In genomic region chr1:45843474-45843905, GRCh38 we compare ENCODE assay signal across 9 cellular contexts. TPM values are rescaled to one million over a fixed set of nuclear protein-coding genes. Genes with fewer than 3 reads are reported as not detected.
DNase-seq lines count a peak whose midpoint lies in the region; ATAC-seq, FAIRE-seq and TF ChIP-seq lines count a peak whose summit lies in the region.
"Had no signal": no experiment of that assay in that cellular context is flagged by ENCODE, and none has a peak within 500 bp of the region (broad histone marks: within the 10 kb centered on the region; RNA-seq: fewer than 3 reads in every experiment).

No MANE protein-coding gene starts in this region.

- DNase-seq in activated naive CD4-positive, alpha-beta T cell treated with anti-CD3 and anti-CD28 coated beads, Interleukin-2, amount 10 ng/mL, durations not matched to agents 7 days and 5 days: no peak
- no peak for DNase-seq in activated naive CD4-positive, alpha-beta T cell treated with anti-CD3 and anti-CD28 coated beads for 36 hours
- peak; percentile 60 for DNase-seq in RKO (ENCODE audit: low spot score)
- DNase-seq in endothelial cell of umbilical vein (ENCODE audit: low read depth, low spot score): peak; percentile 54
- DNase-seq in stimulated activated effector memory CD8-positive, alpha-beta T cell treated with anti-CD3 and anti-CD28 coated beads, Interleukin-12 subunit alpha, Interleukin-12 subunit beta, amount 100 ng/mL, for 72 hours (ENCODE audit: low spot score in 2 of 2): no peak
- DNase-seq in tibial artery: no peak
- no peak for DNase-seq in NCI-H69 (lab: John Stamatoyannopoulos, UW)

- CTCF ChIA-PET in activated naive CD4-positive, alpha-beta T cell treated with anti-CD3 and anti-CD28 coated beads, Interleukin-2, amount 10 ng/mL, durations not matched to agents 7 days and 5 days (lab: Charles Lee): interaction anchor here (0.6 to 2.5 kb wide), 5 partner anchors 11 to 491 kb away, joined by 3 to 9 read pairs (median 3); partner anchors contain the start of gene GPBP1L1
- CTCF ChIA-PET in activated naive CD4-positive, alpha-beta T cell treated with anti-CD3 and anti-CD28 coated beads for 36 hours (lab: Charles Lee): interaction anchor here (0.7 kb wide), 1 partner anchor 17 kb away, joined by 3 read pairs; no protein-coding TSS in a partner anchor
- CTCF ChIA-PET in endothelial cell of umbilical vein (lab: Charles Lee): interaction anchor here (0.5 to 1.8 kb wide), 10 partner anchors 22 to 260 kb away, joined by 3 to 8 read pairs (median 3); partner anchors contain the start of genes NASP and TMEM69

- H3K4me1 ChIP-seq in endothelial cell of umbilical vein (ENCODE audit: control insufficient read depth, extremely low read depth, insufficient read depth, low read length): peaks cover 2% of the 10 kb centered on the region
- no peaks in the 10 kb centered on the region for H3K4me1 ChIP-seq in tibial artery

- no peak overlapping the region for H2AFZ ChIP-seq in endothelial cell of umbilical vein (ENCODE audit: low read depth, low read length)

- FAIRE-seq in endothelial cell of umbilical vein (lab: Jason Lieb, UNC): peak; percentile 24
- FAIRE-seq: keratinocyte had no signal

- no peak overlapping the region for H3K4me3 ChIP-seq in endothelial cell of umbilical vein (replicated peaks in 1 of 3; ENCODE audit: insufficient read depth in 1 of 3, low read depth in 1 of 3, low read length in 3 of 3)
- H3K4me3 ChIP-seq in tibial artery: no peak overlapping the region

- H3K27ac Mint-ChIP-seq in activated naive CD4-positive, alpha-beta T cell treated with anti-CD3 and anti-CD28 coated beads, Interleukin-2, amount 10 ng/mL, durations not matched to agents 7 days and 5 days: peak overlapping the region; percentile 38
- no peak overlapping the region for H3K27ac Mint-ChIP-seq in activated naive CD4-positive, alpha-beta T cell treated with anti-CD3 and anti-CD28 coated beads for 36 hours
- peak overlapping the region; percentile 30 for H3K27ac Mint-ChIP-seq in stimulated activated effector memory CD8-positive, alpha-beta T cell treated with anti-CD3 and anti-CD28 coated beads, Interleukin-12 subunit alpha, Interleukin-12 subunit beta, amount 100 ng/mL, for 72 hours

- H3K27ac ChIP-seq in endothelial cell of umbilical vein (ENCODE audit: insufficient read depth, low read depth, low read length): no peak overlapping the region
- H3K27ac ChIP-seq in tibial artery: no peak overlapping the region

- no TSS peak for BruUV-seq in endothelial cell of umbilical vein (replicated peaks; lab: Mats Ljungman, UMichigan)

- ATAC-seq in stimulated activated effector memory CD8-positive, alpha-beta T cell treated with anti-CD3 and anti-CD28 coated beads, Interleukin-12 subunit alpha, Interleukin-12 subunit beta, amount 100 ng/mL, for 72 hours: no peak
- ATAC-seq in GM21423 (IDR thresholded peaks at IDR 0.05; ENCODE audit: unreplicated experiment): no peak

- H3K9me3 ChIP-seq in endothelial cell of umbilical vein (replicated peaks; ENCODE audit: control insufficient read depth, insufficient read depth, low read length): no peaks in the 10 kb centered on the region
- H3K9me3 ChIP-seq in tibial artery: no peaks in the 10 kb centered on the region

- no peaks in the 10 kb centered on the region for H3K27me3 ChIP-seq in endothelial cell of umbilical vein (ENCODE audit: control insufficient read depth in 2 of 2, insufficient read depth in 2 of 2, low read length in 2 of 2)
- H3K27me3 ChIP-seq in tibial artery: no peaks in the 10 kb centered on the region

- peaks cover 13% of the 10 kb centered on the region for H3K79me2 ChIP-seq in endothelial cell of umbilical vein (ENCODE audit: control insufficient read depth, insufficient read depth, low read length)

- H3K36me3 Mint-ChIP-seq in activated naive CD4-positive, alpha-beta T cell treated with anti-CD3 and anti-CD28 coated beads, Interleukin-2, amount 10 ng/mL, durations not matched to agents 7 days and 5 days: peaks cover 4% of the 10 kb centered on the region
- peaks cover 3% of the 10 kb centered on the region for H3K36me3 Mint-ChIP-seq in activated naive CD4-positive, alpha-beta T cell treated with anti-CD3 and anti-CD28 coated beads for 36 hours (ENCODE audit: low read depth)
- no peaks in the 10 kb centered on the region for H3K36me3 Mint-ChIP-seq in stimulated activated effector memory CD8-positive, alpha-beta T cell treated with anti-CD3 and anti-CD28 coated beads, Interleukin-12 subunit alpha, Interleukin-12 subunit beta, amount 100 ng/mL, for 72 hours

- H3K4me1 Mint-ChIP-seq in activated naive CD4-positive, alpha-beta T cell treated with anti-CD3 and anti-CD28 coated beads, Interleukin-2, amount 10 ng/mL, durations not matched to agents 7 days and 5 days: peaks cover 15% of the 10 kb centered on the region
- peaks cover 11% of the 10 kb centered on the region for H3K4me1 Mint-ChIP-seq in activated naive CD4-positive, alpha-beta T cell treated with anti-CD3 and anti-CD28 coated beads for 36 hours (ENCODE audit: low read depth)
- H3K4me1 Mint-ChIP-seq in stimulated activated effector memory CD8-positive, alpha-beta T cell treated with anti-CD3 and anti-CD28 coated beads, Interleukin-12 subunit alpha, Interleukin-12 subunit beta, amount 100 ng/mL, for 72 hours: peaks cover 10% of the 10 kb centered on the region

- intact Hi-C loops in activated naive CD4-positive, alpha-beta T cell treated with anti-CD3 and anti-CD28 coated beads for 36 hours (cut with micrococcal nuclease): loop anchor here (1.0 kb wide), 1 partner anchor 157 kb away; the partner anchor contains the start of gene GPBP1L1
- intact Hi-C loops in endothelial cell of umbilical vein (cut with micrococcal nuclease): no loop called here
- intact Hi-C loops in tibial artery (cut with DNase I; ENCODE audit: low total_unique reads): no loop called here

- H3K9ac ChIP-seq in endothelial cell of umbilical vein (replicated peaks; ENCODE audit: extremely low read depth, insufficient read depth, low read length): no peak overlapping the region

- H4K20me1 ChIP-seq in endothelial cell of umbilical vein (replicated peaks; ENCODE audit: control insufficient read depth, extremely low read depth, insufficient read depth, low read length): no peaks in the 10 kb centered on the region

- dilution Hi-C loops in endothelial cell of umbilical vein (cut with MboI; ENCODE audit: extremely low pct_ligation_motif_present, low sequenced_read_pairs): no loop called here

- no peaks in the 10 kb centered on the region for H3K9me1 ChIP-seq in endothelial cell of umbilical vein (replicated peaks; ENCODE audit: control insufficient read depth, extremely low read depth, insufficient read depth, low read length)

- H3K27me3 Mint-ChIP-seq in activated naive CD4-positive, alpha-beta T cell treated with anti-CD3 and anti-CD28 coated beads, Interleukin-2, amount 10 ng/mL, durations not matched to agents 7 days and 5 days: no peaks in the 10 kb centered on the region
- no peaks in the 10 kb centered on the region for H3K27me3 Mint-ChIP-seq in activated naive CD4-positive, alpha-beta T cell treated with anti-CD3 and anti-CD28 coated beads for 36 hours (ENCODE audit: low read depth)

- no peak for TF ChIP-seq POLR2A in endothelial cell of umbilical vein (IDR thresholded peaks at IDR 0.05; ENCODE audit: low read depth, low read length)

- POLR2A ChIA-PET in endothelial cell of umbilical vein (lab: Charles Lee): no interaction called here

- H3K9me3 Mint-ChIP-seq in activated naive CD4-positive, alpha-beta T cell treated with anti-CD3 and anti-CD28 coated beads, Interleukin-2, amount 10 ng/mL, durations not matched to agents 7 days and 5 days: no peaks in the 10 kb centered on the region
- no peaks in the 10 kb centered on the region for H3K9me3 Mint-ChIP-seq in activated naive CD4-positive, alpha-beta T cell treated with anti-CD3 and anti-CD28 coated beads for 36 hours
- H3K9me3 Mint-ChIP-seq in stimulated activated effector memory CD8-positive, alpha-beta T cell treated with anti-CD3 and anti-CD28 coated beads, Interleukin-12 subunit alpha, Interleukin-12 subunit beta, amount 100 ng/mL, for 72 hours: peaks cover 1% of the 10 kb centered on the region

- TF ChIP-seq CTCF in endothelial cell of umbilical vein (IDR thresholded peaks at IDR 0.05; ENCODE audit: extremely low read depth in 1 of 2, insufficient read depth in 1 of 2, low read depth in 1 of 2, low read length in 2 of 2): no peak
- TF ChIP-seq CTCF in tibial artery (IDR thresholded peaks at IDR 0.05): no peak

- H3K36me3 ChIP-seq in endothelial cell of umbilical vein (ENCODE audit: control insufficient read depth in 2 of 2, extremely low read depth in 1 of 2, insufficient read depth in 2 of 2, low read length in 2 of 2): no peaks in the 10 kb centered on the region
- H3K36me3 ChIP-seq in tibial artery: no peaks in the 10 kb centered on the region

- no peak overlapping the region for H3K4me2 ChIP-seq in endothelial cell of umbilical vein (ENCODE audit: insufficient read depth, low read length)

- H3K4me3 Mint-ChIP-seq in activated naive CD4-positive, alpha-beta T cell treated with anti-CD3 and anti-CD28 coated beads, Interleukin-2, amount 10 ng/mL, durations not matched to agents 7 days and 5 days: no peak overlapping the region
- no peak overlapping the region for H3K4me3 Mint-ChIP-seq in activated naive CD4-positive, alpha-beta T cell treated with anti-CD3 and anti-CD28 coated beads for 36 hours
- H3K4me3 Mint-ChIP-seq in stimulated activated effector memory CD8-positive, alpha-beta T cell treated with anti-CD3 and anti-CD28 coated beads, Interleukin-12 subunit alpha, Interleukin-12 subunit beta, amount 100 ng/mL, for 72 hours: peak overlapping the region; percentile 0

TF ChIP-seq in endothelial cell of umbilical vein, 7 proteins besides CTCF, POLR2A, EP300 and RAD21 (continues in another document):
- TF ChIP-seq, protein P1, sequence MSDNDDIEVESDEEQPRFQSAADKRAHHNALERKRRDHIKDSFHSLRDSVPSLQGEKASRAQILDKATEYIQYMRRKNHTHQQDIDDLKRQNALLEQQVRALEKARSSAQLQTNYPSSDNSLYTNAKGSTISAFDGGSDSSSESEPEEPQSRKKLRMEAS (IDR thresholded peaks at IDR 0.05; ENCODE audit: insufficient read depth, insufficient read length): no peak
- TF ChIP-seq MYC (IDR thresholded peaks at IDR 0.05; ENCODE audit: low read depth, low read length) (no peak), EZH2 (IDR thresholded peaks at IDR 0.05; ENCODE audit: borderline replicate concordance, low read depth, low read length, severe bottlenecking) (no peak), JUN (IDR thresholded peaks at IDR 0.05; ENCODE audit: borderline replicate concordance, insufficient read depth, insufficient read length, low read depth) (no peak)

RNA-seq across cellular contexts. Expression of gene MAST2, which starts 40.1 kb away (rescaled TPM):
- total RNA-seq in activated naive CD4-positive, alpha-beta T cell treated with anti-CD3 and anti-CD28 coated beads for 36 hours: 10 to 100 TPM; 21.7 to 22.1 TPM
- 33.8 and 41.2 TPM in 2 replicates for total RNA-seq in endothelial cell of umbilical vein
- polyA plus RNA-seq in endothelial cell of umbilical vein: 25.0 and 27.4 TPM in 2 replicates
- 23.9 and 25.5 TPM in 2 replicates for polyA plus RNA-seq in endothelial cell of umbilical vein (2011; cell fraction: cytosol; rRNA removed)
- 127 and 143 TPM in 2 replicates for polyA plus RNA-seq in endothelial cell of umbilical vein (2011; cell fraction: nucleus; rRNA removed)
- 28.7 and 29.6 TPM in 2 replicates for polyA plus RNA-seq in endothelial cell of umbilical vein (2012)
- 51.0 and 57.9 TPM in 2 replicates for polyA minus RNA-seq in endothelial cell of umbilical vein
- polyA minus RNA-seq in endothelial cell of umbilical vein (2011; cell fraction: cytosol; rRNA and poly(A)+ RNA removed): 26.0 TPM
- polyA minus RNA-seq in endothelial cell of umbilical vein (2011; cell fraction: nucleus; rRNA and poly(A)+ RNA removed): 61.1 and 83.4 TPM in 2 replicates

Comparison
In these comparisons a context has a peak if more than half of its experiments do, and no peak if none do; other contexts are left out.
1. DNase-seq: peak in RKO (single experiment) and endothelial cell of umbilical vein (single experiment); none in activated naive CD4-positive, alpha-beta T cell treated with anti-CD3 and anti-CD28 coated beads, Interleukin-2, amount 10 ng/mL, durations not matched to agents 7 days and 5 days (single experiment), activated naive CD4-positive, alpha-beta T cell treated with anti-CD3 and anti-CD28 coated beads for 36 hours (single experiment), stimulated activated effector memory CD8-positive, alpha-beta T cell treated with anti-CD3 and anti-CD28 coated beads, Interleukin-12 subunit alpha, Interleukin-12 subunit beta, amount 100 ng/mL, for 72 hours (0 of 2), tibial artery (0 of 2) and NCI-H69 (single experiment).